Comparison of ENCODE assay signal across 10 cellular contexts in genomic region chr1:64474639-64475038, GRCh38. TPM values are rescaled to one million over a fixed set of nuclear protein-coding genes. Genes with fewer than 3 reads are reported as not detected.
DNase-seq lines count a peak whose midpoint lies in the region; ATAC-seq, FAIRE-seq and TF ChIP-seq lines count a peak whose summit lies in the region.
"Had no signal": no experiment of that assay in that cellular context is flagged by ENCODE, and none has a peak within 500 bp of the region (broad histone marks: within the 10 kb centered on the region; RNA-seq: fewer than 3 reads in every experiment).

No MANE protein-coding gene starts in this region.

- intact Hi-C loops in body of pancreas (cut with DNase I): no loop called here
- intact Hi-C loops in tibial artery (cut with DNase I; ENCODE audit: low total_unique reads): loop anchor here (5.0 kb wide), 1 partner anchor 203 kb away; no protein-coding TSS in a partner anchor

- FAIRE-seq in urothelium cell line (lab: Jason Lieb, UNC): no peak

- no peaks in the 10 kb centered on the region for H3K36me3 ChIP-seq in body of pancreas (replicated peaks in 1 of 2; ENCODE audit: insufficient read depth in 1 of 2, low read depth in 2 of 2)
- H3K36me3 ChIP-seq in tibial artery: no peaks in the 10 kb centered on the region

- DNase-seq in NCI-H2029 (lab: John Stamatoyannopoulos, UW): peak; percentile 63
- DNase-seq in NCI-H2029 treated with DMSO at 0.1 percent for 48 hours (lab: John Stamatoyannopoulos, UW): no peak
- DNase-seq in body of pancreas: peak; percentile 78 to 91 (median 86)
- DNase-seq in tibial artery: peak; percentile 31 to 68
- no peak for DNase-seq in COLO668 (lab: John Stamatoyannopoulos, UW; ENCODE audit: unreplicated experiment)
- DNase-seq in urothelium cell line (ENCODE audit: low spot score): no peak
- no peak for DNase-seq in stimulated activated CD4-positive, alpha-beta T cell treated with anti-CD3 and anti-CD28 coated beads, Interleukin-4, amount 100 ng/mL, for 1 hour
- DNase-seq: activated naive CD4-positive, alpha-beta T cell treated with anti-CD3 and anti-CD28 coated beads, Interleukin-2, amount 50 U/mL, for 16 hours; NCI-H187 treated with DMSO at 0.1 percent for 48 hours had no signal

- WGBS in body of pancreas, 2 donors: 34 to 36% methylated on average over 2 of the region's 2 CpGs

- TF ChIP-seq CTCF in body of pancreas (IDR thresholded peaks at IDR 0.05) (no peak), tibial artery (IDR thresholded peaks at IDR 0.05) (no peak)

- no peaks in the 10 kb centered on the region for H3K9me3 ChIP-seq in body of pancreas
- no peaks in the 10 kb centered on the region for H3K9me3 ChIP-seq in iPS-18c (ENCODE audit: control insufficient read depth, insufficient read depth, low read length)
- H3K9me3 ChIP-seq in tibial artery: no peaks in the 10 kb centered on the region

- H3K27ac ChIP-seq in body of pancreas (peak overlapping the region in 3 of 4 donors; percentile 23 to 25 (median 24)), tibial artery (no peak overlapping the region)

- peak; percentile 50 for ATAC-seq in body of pancreas

- H3K27me3 ChIP-seq in body of pancreas (no peaks in the 10 kb centered on the region), tibial artery (no peaks in the 10 kb centered on the region)

- H3K4me1 ChIP-seq in body of pancreas: peaks cover 62% of the 10 kb centered on the region
- H3K4me1 ChIP-seq in tibial artery: peaks cover 0 to 59% (median 28%) of the 10 kb centered on the region in 4 donors

- H3K4me3 ChIP-seq in body of pancreas (no peak overlapping the region), iPS-18c (ENCODE audit: insufficient read depth, low read depth, low read length) (peak overlapping the region; percentile 28), tibial artery (no peak overlapping the region)

- TF ChIP-seq POLR2A in body of pancreas (IDR thresholded peaks at IDR 0.05): no peak

RNA-seq across cellular contexts. Expression of gene CACHD1, which starts 4.7 kb away (rescaled TPM):
- 10 to 100 TPM in 1 of 2 donors, 1 to 10 TPM in 1; 8.6 to 12.9 TPM for total RNA-seq in body of pancreas

Comparison
In these comparisons a context has a peak if more than half of its experiments do, and no peak if none do; other contexts are left out.
1. DNase-seq: peak in NCI-H2029 (single experiment), body of pancreas (4 of 4) and tibial artery (2 of 2); none in NCI-H2029 treated with DMSO at 0.1 percent for 48 hours (single experiment), COLO668 (single experiment), urothelium cell line (single experiment) and stimulated activated CD4-positive, alpha-beta T cell treated with anti-CD3 and anti-CD28 coated beads, Interleukin-4, amount 100 ng/mL, for 1 hour (single experiment).
2. H3K27ac ChIP-seq: peak in body of pancreas (3 of 4); none in tibial artery (0 of 2).